10 cellular contexts compared by ENCODE assay signal in genomic region chr1:40383095-40383487, GRCh38. TPM values are rescaled to one million over a fixed set of nuclear protein-coding genes. Genes with fewer than 3 reads are reported as not detected.
DNase-seq lines count a peak whose midpoint lies in the region; ATAC-seq, FAIRE-seq and TF ChIP-seq lines count a peak whose summit lies in the region.
"Had no signal": no experiment of that assay in that cellular context is flagged by ENCODE, and none has a peak within 500 bp of the region (broad histone marks: within the 10 kb centered on the region; RNA-seq: fewer than 3 reads in every experiment).

No MANE protein-coding gene starts in this region.

- DNase-seq in EL (peak; percentile 35), endodermal cell (peak; percentile 75), posterior cingulate gyrus (peak in 7 of 10 donors; percentile 22 to 86 (median 41)), HTR-8/SVneo (ENCODE audit: insufficient read length, low spot score) (no peak), NCI-H2171 (lab: John Stamatoyannopoulos, UW) (no peak), A172 (ENCODE audit: low spot score) (no peak)
- DNase-seq: mucosa of descending colon, NCI-H1417 treated with DMSO at 0.1 percent for 48 hours had no signal

- no peak overlapping the region for H3K4me3 Mint-ChIP-seq in endodermal cell

- peak overlapping the region; percentile 88 for H3K27ac Mint-ChIP-seq in endodermal cell

- peaks cover 13% of the 10 kb centered on the region for H3K36me3 ChIP-seq in endodermal cell (ENCODE audit: control insufficient read depth, insufficient read depth, low read length)

- H3K27me3 Mint-ChIP-seq in endodermal cell (ENCODE audit: insufficient read depth), result no peaks in the 10 kb centered on the region

- intact Hi-C loops in posterior cingulate gyrus (cut with DNase I), result no loop called here

- FAIRE-seq in HTR-8/SVneo (lab: Jason Lieb, UNC), result no peak

- peaks cover 8% of the 10 kb centered on the region for H3K9me3 ChIP-seq in endodermal cell (ENCODE audit: control insufficient read depth, low read length)
- H3K9me3 ChIP-seq: mucosa of descending colon had no signal

- peaks cover 21% of the 10 kb centered on the region for H3K4me1 ChIP-seq in endodermal cell (ENCODE audit: control insufficient read depth, insufficient read depth, low read length)

- H3K27me3 ChIP-seq in endodermal cell (ENCODE audit: control insufficient read depth, insufficient read depth, low read length, poor library complexity, severe bottlenecking), result no peaks in the 10 kb centered on the region

- peaks cover 13% of the 10 kb centered on the region for H3K36me3 Mint-ChIP-seq in endodermal cell (ENCODE audit: low read depth)

- ATAC-seq in HG02763 (IDR thresholded peaks at IDR 0.05; ENCODE audit: unreplicated experiment), result no peak
- ATAC-seq: mucosa of descending colon had no signal

- 72 to 79% methylated on average over 6 to 7 of the region's 7 CpGs for WGBS in endodermal cell (ENCODE audit: insufficient coverage in 1 of 2, insufficient read length in 1 of 2), 2 experiments

- peaks cover 4% of the 10 kb centered on the region for H3K9me3 Mint-ChIP-seq in endodermal cell

- TF ChIP-seq CTCF in endodermal cell (conservative IDR thresholded peaks at IDR 0.05), result no peak

- H3K27ac ChIP-seq in endodermal cell (ENCODE audit: low read depth, low read length), result no peak overlapping the region

- no peak overlapping the region for H3K4me3 ChIP-seq in endodermal cell (ENCODE audit: low read length)
- H3K4me3 ChIP-seq: mucosa of descending colon had no signal

- no peak overlapping the region for H3K9ac ChIP-seq in endodermal cell (ENCODE audit: extremely low read depth, low read length, poor library complexity, severe bottlenecking)

- peaks cover 50% of the 10 kb centered on the region for H3K4me1 Mint-ChIP-seq in endodermal cell

TF ChIP-seq in PFSK-1, 5 proteins besides CTCF, POLR2A, EP300 and RAD21:
- TF ChIP-seq REST (IDR thresholded peaks at IDR 0.05; ENCODE audit: insufficient read depth in 1 of 2, low read depth in 2 of 2, low read length in 2 of 2) (no peak), TAF1 (IDR thresholded peaks at IDR 0.05; ENCODE audit: borderline replicate concordance, insufficient read depth, low read length) (0 out of 2 replicates have a peak, but pooled peaks have one; percentile 11), SIN3A (IDR thresholded peaks at IDR 0.05; ENCODE audit: borderline replicate concordance, insufficient read depth, low read length) (peak; percentile 35; the same call in 1 of the 2 replicates), FOXP2 (optimal IDR thresholded peaks at IDR 0.05; ENCODE audit: borderline replicate concordance, extremely low read depth, extremely low read length, insufficient read depth) (no peak), POLR2AphosphoS5 (IDR thresholded peaks at IDR 0.05; ENCODE audit: low read depth, low read length) (peak; percentile 42; the same call in 1 of the 2 replicates)

RNA-seq across cellular contexts. Expression of gene SMAP2, which starts 9.6 kb away (rescaled TPM):
- polyA plus RNA-seq in PFSK-1 (2012; ENCODE audit: insufficient read length, low read depth), result 26.3 TPM
- total RNA-seq in endodermal cell, result 10 to 100 TPM; 21.9 to 22.3 TPM
- 18.0 TPM for polyA plus RNA-seq in endodermal cell (2013, experiment 1 of 2)
- polyA plus RNA-seq in endodermal cell (2013, experiment 2 of 2), result 17.6 TPM
- 10.3 and 11.9 TPM in 2 replicates for total RNA-seq in A172 (2014; rRNA removed; shearing (Covaris generic))

Comparison
In these comparisons a context has a peak if more than half of its experiments do, and no peak if none do; other contexts are left out.
1. DNase-seq: peak in EL (single experiment), endodermal cell (single experiment) and posterior cingulate gyrus (7 of 10); none in HTR-8/SVneo (single experiment), NCI-H2171 (single experiment) and A172 (single experiment).